1 cellular context compared by ENCODE assay signal in the genomic region with DNA sequence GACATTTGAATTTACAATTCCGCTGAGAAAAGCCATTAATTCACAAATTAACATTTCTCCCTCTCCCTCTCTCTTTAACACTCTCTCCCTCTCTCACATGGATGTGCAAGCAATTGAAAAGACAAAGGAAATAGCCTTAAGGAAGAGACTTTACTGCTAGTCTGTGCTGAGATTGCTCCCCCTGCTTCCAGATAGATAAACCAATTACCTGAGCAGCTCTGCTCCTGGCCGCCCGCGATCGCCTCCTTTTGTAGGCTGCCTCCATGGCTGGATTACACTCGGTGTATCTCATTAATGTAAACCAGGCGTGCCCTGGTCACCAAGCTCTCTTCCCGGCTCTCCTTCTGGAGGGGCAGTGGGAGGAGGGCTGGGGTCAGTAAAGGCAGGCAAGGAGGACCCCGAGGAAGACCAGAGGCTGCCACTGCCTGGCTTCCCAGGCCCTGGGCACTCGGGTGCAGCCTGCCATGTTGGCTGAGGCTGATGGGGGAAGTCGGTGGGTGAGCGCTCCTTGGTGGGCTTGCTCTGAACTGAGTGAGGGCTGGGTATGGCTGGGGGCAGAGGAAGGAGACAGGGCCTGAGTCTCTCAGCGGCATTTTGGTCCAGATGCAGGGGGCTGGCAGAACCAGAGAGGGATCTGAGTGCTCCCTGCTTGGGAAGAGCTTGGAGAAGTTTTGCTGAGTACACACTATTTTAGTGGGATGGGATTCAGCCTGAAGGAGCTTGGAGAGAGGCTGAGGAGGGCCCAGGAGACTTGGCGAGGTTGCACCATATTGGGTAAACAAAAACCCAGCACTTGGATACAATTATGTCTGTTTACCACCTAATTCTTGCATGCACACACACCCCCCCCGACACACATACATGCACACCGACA.
TF ChIP-seq lines count a peak whose summit lies in the region.

No MANE protein-coding gene starts in this region.

TF ChIP-seq in SK-N-SH treated with all-trans-retinoic acid at 6 μM for 48 hours, 23 proteins besides CTCF, POLR2A, EP300 and RAD21 (continued from another document):
- TF ChIP-seq ARNTL (CRISPR knock-in tag; IDR thresholded peaks at IDR 0.05; ENCODE audit: borderline replicate concordance, low read depth) (no peak), PPARA (CRISPR knock-in tag; IDR thresholded peaks at IDR 0.05; ENCODE audit: borderline replicate concordance) (no peak), TOX (CRISPR knock-in tag; IDR thresholded peaks at IDR 0.05; ENCODE audit: borderline replicate concordance) (no peak), ZNF70 (CRISPR knock-in tag; IDR thresholded peaks at IDR 0.05) (no peak), ESRRG (CRISPR knock-in tag; IDR thresholded peaks at IDR 0.05) (no peak)
- TF ChIP-seq, protein P1, sequence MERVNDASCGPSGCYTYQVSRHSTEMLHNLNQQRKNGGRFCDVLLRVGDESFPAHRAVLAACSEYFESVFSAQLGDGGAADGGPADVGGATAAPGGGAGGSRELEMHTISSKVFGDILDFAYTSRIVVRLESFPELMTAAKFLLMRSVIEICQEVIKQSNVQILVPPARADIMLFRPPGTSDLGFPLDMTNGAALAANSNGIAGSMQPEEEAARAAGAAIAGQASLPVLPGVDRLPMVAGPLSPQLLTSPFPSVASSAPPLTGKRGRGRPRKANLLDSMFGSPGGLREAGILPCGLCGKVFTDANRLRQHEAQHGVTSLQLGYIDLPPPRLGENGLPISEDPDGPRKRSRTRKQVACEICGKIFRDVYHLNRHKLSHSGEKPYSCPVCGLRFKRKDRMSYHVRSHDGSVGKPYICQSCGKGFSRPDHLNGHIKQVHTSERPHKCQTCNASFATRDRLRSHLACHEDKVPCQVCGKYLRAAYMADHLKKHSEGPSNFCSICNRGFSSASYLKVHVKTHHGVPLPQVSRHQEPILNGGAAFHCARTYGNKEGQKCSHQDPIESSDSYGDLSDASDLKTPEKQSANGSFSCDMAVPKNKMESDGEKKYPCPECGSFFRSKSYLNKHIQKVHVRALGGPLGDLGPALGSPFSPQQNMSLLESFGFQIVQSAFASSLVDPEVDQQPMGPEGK (CRISPR knock-in tag; IDR thresholded peaks at IDR 0.05; ENCODE audit: borderline replicate concordance): no peak
